Comparison of ENCODE assay signal across 8 cellular contexts in the genomic region with DNA sequence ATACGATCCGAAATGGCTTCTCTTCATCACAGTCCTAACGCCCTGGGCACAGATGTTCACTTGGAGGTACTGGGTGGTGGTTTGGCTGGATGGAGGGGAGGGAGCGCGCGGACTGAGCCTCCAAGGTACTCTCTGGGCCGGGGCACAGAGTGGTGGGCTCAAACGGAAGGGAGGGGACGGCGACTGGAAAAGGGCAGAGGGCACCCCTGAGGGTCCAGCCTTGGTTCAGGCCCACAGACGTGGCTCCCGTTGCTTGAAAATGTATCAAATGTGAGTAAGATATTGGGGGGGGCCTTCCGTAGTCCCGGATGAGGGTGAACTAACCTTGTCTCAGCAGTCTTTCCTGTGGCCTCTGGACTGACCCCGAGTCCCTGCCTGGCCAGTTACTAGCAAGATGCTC. TPM values are rescaled to one million over a fixed set of nuclear protein-coding genes. Genes with fewer than 3 reads are reported as not detected.
A peak's percentile ranks its signal among the peaks of the same experiment; 100 is the strongest.
DNase-seq lines count a peak whose midpoint lies in the region; ATAC-seq and TF ChIP-seq lines count a peak whose summit lies in the region.

No MANE protein-coding gene starts in this region.

- TF ChIP-seq CTCF in testis (IDR thresholded peaks at IDR 0.05), result no peak

- intact Hi-C loops in activated CD4-positive, alpha-beta memory T cell treated with anti-CD3 and anti-CD28 coated beads for 36 hours (cut with micrococcal nuclease), result loop anchor here (10.0 kb wide), 1 partner anchor 373 kb away; no protein-coding TSS in a partner anchor
- intact Hi-C loops in testis (cut with DNase I; ENCODE audit: low total_unique reads), result no loop called here

- H3K9me3 ChIP-seq in testis, result no peaks in the 10 kb centered on the region

- WGBS in testis, 2 donors, result 29 to 45% methylated on average over 14 to 15 of the region's 15 CpGs

- H3K9me3 Mint-ChIP-seq in activated CD4-positive, alpha-beta memory T cell treated with anti-CD3 and anti-CD28 coated beads for 36 hours, result no peaks in the 10 kb centered on the region

- TF ChIP-seq POLR2A in testis (IDR thresholded peaks at IDR 0.05), result no peak

- H3K27me3 ChIP-seq in testis, result no peaks in the 10 kb centered on the region

- peaks cover 45% of the 10 kb centered on the region for H3K36me3 Mint-ChIP-seq in activated CD4-positive, alpha-beta memory T cell treated with anti-CD3 and anti-CD28 coated beads for 36 hours

- H3K27ac ChIP-seq in testis, result no peak overlapping the region

- POLR2A ChIA-PET in activated CD4-positive, alpha-beta memory T cell treated with anti-CD3 and anti-CD28 coated beads for 36 hours (lab: Charles Lee), result interaction anchor here (0.9 to 2.4 kb wide), 5 partner anchors 25 to 383 kb away, joined by 3 to 7 read pairs (median 4); a partner anchor contains a TSS

- peak; percentile 17 for DNase-seq in activated T-cell treated with anti-CD3 and anti-CD28 coated beads, Interleukin-2, amount 50 U/mL, for 1 hour
- DNase-seq in activated T-cell treated with anti-CD3 and anti-CD28 coated beads for 4 hours (no peak), iPS-NIHi11 (ENCODE audit: low spot score) (peak; percentile 51), testis (no peak), kidney glomerular epithelial cell (lab: John Stamatoyannopoulos, UW) (no peak)
- DNase-seq in activated CD4-positive, alpha-beta memory T cell treated with anti-CD3 and anti-CD28 coated beads for 36 hours, result no peak

- H3K36me3 ChIP-seq in testis (ENCODE audit: low read depth, missing control alignments), result no peaks in the 10 kb centered on the region

- ATAC-seq in HG02798 (IDR thresholded peaks at IDR 0.05; ENCODE audit: poor library complexity, unreplicated experiment) (no peak), HG03139 (IDR thresholded peaks at IDR 0.05; ENCODE audit: unreplicated experiment) (no peak)

- peak overlapping the region; percentile 95 for H3K4me3 Mint-ChIP-seq in activated CD4-positive, alpha-beta memory T cell treated with anti-CD3 and anti-CD28 coated beads for 36 hours

- H3K27me3 Mint-ChIP-seq in activated CD4-positive, alpha-beta memory T cell treated with anti-CD3 and anti-CD28 coated beads for 36 hours, result peaks cover 2% of the 10 kb centered on the region

- CTCF ChIA-PET in activated CD4-positive, alpha-beta memory T cell treated with anti-CD3 and anti-CD28 coated beads for 36 hours (lab: Charles Lee), result interaction anchor here (0.9 to 1.2 kb wide), 3 partner anchors 8 to 34 kb away, joined by 3 to 4 read pairs (median 3); no protein-coding TSS in a partner anchor

- peaks cover 4% of the 10 kb centered on the region for H3K4me1 ChIP-seq in testis

- peak overlapping the region; percentile 96 for H3K27ac Mint-ChIP-seq in activated CD4-positive, alpha-beta memory T cell treated with anti-CD3 and anti-CD28 coated beads for 36 hours

- H3K4me3 ChIP-seq in testis, result peak overlapping the region; percentile 34 to 53

- H3K4me1 Mint-ChIP-seq in activated CD4-positive, alpha-beta memory T cell treated with anti-CD3 and anti-CD28 coated beads for 36 hours (ENCODE audit: low read depth), result peaks cover 54% of the 10 kb centered on the region

RNA-seq across cellular contexts. Expression of a gene that starts 0.5 kb away (rescaled TPM):
- 10 to 100 TPM; 86.9 to 90.7 TPM for total RNA-seq in activated CD4-positive, alpha-beta memory T cell treated with anti-CD3 and anti-CD28 coated beads for 36 hours
- total RNA-seq in testis, result 1 to 10 TPM; 2.1 to 2.6 TPM
- polyA plus RNA-seq in testis (ENCODE audit: insufficient read depth, low read depth, low replicate concordance), result 1.9 TPM

Comparison
In these comparisons a context has a peak if more than half of its experiments do, and no peak if none do; other contexts are left out.
1. DNase-seq: peak in activated T-cell treated with anti-CD3 and anti-CD28 coated beads, Interleukin-2, amount 50 U/mL, for 1 hour (single experiment) and iPS-NIHi11 (single experiment); none in activated T-cell treated with anti-CD3 and anti-CD28 coated beads for 4 hours (single experiment), activated CD4-positive, alpha-beta memory T cell treated with anti-CD3 and anti-CD28 coated beads for 36 hours (single experiment), testis (single experiment) and kidney glomerular epithelial cell (single experiment).
2. RNA of a gene that starts 0.5 kb away (total RNA-seq): 86.9 to 90.7 TPM in activated CD4-positive, alpha-beta memory T cell treated with anti-CD3 and anti-CD28 coated beads for 36 hours; 2.1 to 2.6 TPM in testis; every median in the first group is over 10 times any median in the second.